2 cellular contexts compared by ENCODE assay signal in the genomic region with DNA sequence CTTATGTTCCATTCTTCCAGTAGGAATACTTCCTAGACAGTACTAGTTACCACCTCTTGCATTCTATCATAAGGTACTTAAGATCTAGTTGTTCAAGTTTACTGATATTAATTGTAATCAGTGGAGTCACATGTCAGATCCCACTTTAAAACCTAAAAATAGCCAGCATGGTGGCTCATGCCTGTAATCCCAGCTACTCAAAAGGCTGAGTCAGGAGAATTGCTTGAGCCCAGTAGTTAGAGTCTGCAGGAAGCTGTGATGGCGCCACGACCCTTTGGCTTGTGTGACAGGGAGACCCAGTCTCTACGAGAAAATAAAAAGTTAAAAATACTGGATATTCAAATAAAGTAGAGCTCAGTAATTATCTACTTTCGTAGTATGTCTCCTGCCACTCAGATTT.
A peak's percentile ranks its signal among the peaks of the same experiment; 100 is the strongest.
TF ChIP-seq lines count a peak whose summit lies in the region.

No MANE protein-coding gene starts in this region.

TF ChIP-seq in IMR-90, 13 proteins besides CTCF, POLR2A, EP300 and RAD21:
- TF ChIP-seq SMC3 (IDR thresholded peaks at IDR 0.05; ENCODE audit: low read depth, low read length) (no peak), MAFK (IDR thresholded peaks at IDR 0.05; ENCODE audit: low read depth, low read length) (peak; percentile 67)

TF ChIP-seq in K562, 482 proteins besides CTCF, POLR2A, EP300 and RAD21:
- TF ChIP-seq JUND (IDR thresholded peaks at IDR 0.05; ENCODE audit: borderline replicate concordance, low read depth, low read length) (no peak), JUND (tag; IDR thresholded peaks at IDR 0.05; ENCODE audit: borderline replicate concordance, low read depth, low read length) (no peak), ZNF316 (IDR thresholded peaks at IDR 0.05) (0 out of 2 replicates have a peak, but pooled peaks have one; percentile 8)
